Comparison of ENCODE assay signal across 28 cellular contexts in the genomic region with DNA sequence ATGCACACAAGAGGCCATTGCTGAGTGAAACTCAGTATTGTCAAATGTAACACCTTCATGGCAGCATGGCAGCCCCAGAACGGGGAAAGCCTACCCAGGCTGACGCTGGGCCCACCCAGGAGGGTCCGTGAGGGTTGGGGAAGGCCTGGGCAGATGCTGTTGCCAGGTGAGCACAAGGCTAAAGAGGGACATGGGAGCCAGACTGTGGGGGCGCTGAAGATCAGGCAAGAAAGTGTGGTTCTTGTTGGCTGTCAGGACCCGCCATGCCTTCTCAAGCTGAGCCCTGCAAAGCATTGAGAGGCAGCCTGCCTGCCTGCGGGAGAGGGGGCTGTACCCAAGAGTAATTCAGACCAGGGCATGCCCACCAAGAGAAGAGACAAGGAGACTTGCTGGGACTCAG.
"Had no signal": no experiment of that assay in that cellular context is flagged by ENCODE, and none has a peak within 500 bp of the region (broad histone marks: within the 10 kb centered on the region; RNA-seq: fewer than 3 reads in every experiment).

No MANE protein-coding gene starts in this region.

- H3K27me3 Mint-ChIP-seq: naive B cell; stimulated activated naive B cell treated with anti-CD40 and anti-IgM and Interleukin-4, amounts not matched to agents 10 μg/mL and 1 μg/mL and 100 μg/mL, for 72 hours; stimulated activated naive CD8-positive, alpha-beta T cell treated with anti-CD3 and anti-CD28 coated beads, Interleukin-15, Interleukin-2, amounts not matched to agents 100 ng/mL and 50 ng/mL, for 24 hours had no signal

- H3K4me3 ChIP-seq: esophagus squamous epithelium, heart right ventricle, mucosa of descending colon, ovary, right lobe of liver, suprapubic skin, transverse colon, upper lobe of right lung, uterus had no signal

- H3K36me3 ChIP-seq: ovary, right lobe of liver, transverse colon, uterus had no signal

- DNase-seq: cortex of kidney; effector memory CD8-positive, alpha-beta T cell; erythroblast; esophagus squamous epithelium; foreskin melanocyte; glutamatergic neuron; heart right ventricle; hippocampal formation; kidney; mesenchymal stem cell; mucosa of descending colon; naive B cell; occipital lobe; ovary; right lobe of liver; small intestine; stimulated activated CD4-positive, alpha-beta T cell treated with anti-CD3 and anti-CD28 coated beads, Interleukin-15, amount 100 ng/mL, for 24 hours; stimulated activated CD4-positive, alpha-beta T cell treated with anti-CD3 and anti-CD28 coated beads, Interleukin-2, amount 100 ng/mL, for 48 hours; stimulated activated naive B cell treated with anti-CD40 and anti-IgM and Interleukin-4, amounts not matched to agents 10 μg/mL and 1 μg/mL and 100 μg/mL, for 72 hours; transverse colon; upper lobe of right lung; uterus had no signal

- FAIRE-seq: endometrium, kidney, small intestine had no signal

- H3K36me3 Mint-ChIP-seq: naive B cell; stimulated activated naive B cell treated with anti-CD40 and anti-IgM and Interleukin-4, amounts not matched to agents 10 μg/mL and 1 μg/mL and 100 μg/mL, for 72 hours had no signal

- ATAC-seq: effector memory CD8-positive, alpha-beta T cell; heart right ventricle; left lobe of liver; mucosa of descending colon; stimulated activated naive B cell treated with anti-CD40 and anti-IgM and Interleukin-4, amounts not matched to agents 10 μg/mL and 1 μg/mL and 100 μg/mL, for 72 hours; upper lobe of right lung had no signal

- H3K27me3 ChIP-seq: esophagus squamous epithelium, heart right ventricle, ovary, right lobe of liver, suprapubic skin, transverse colon, upper lobe of right lung, uterus had no signal

- H3K27ac Mint-ChIP-seq: mesothelial cell of epicardium had no signal

- H3K9me3 Mint-ChIP-seq: effector memory CD8-positive, alpha-beta T cell; mesothelial cell of epicardium; naive B cell; nephron; stimulated activated naive B cell treated with anti-CD40 and anti-IgM and Interleukin-4, amounts not matched to agents 10 μg/mL and 1 μg/mL and 100 μg/mL, for 72 hours; stimulated activated naive CD8-positive, alpha-beta T cell treated with anti-CD3 and anti-CD28 coated beads, Interleukin-15, Interleukin-2, amounts not matched to agents 100 ng/mL and 50 ng/mL, for 24 hours had no signal

- H3K9me3 ChIP-seq: esophagus squamous epithelium, heart right ventricle, mucosa of descending colon, ovary, right lobe of liver, suprapubic skin, transverse colon, upper lobe of right lung, uterus had no signal

- H3K4me3 Mint-ChIP-seq: effector memory CD8-positive, alpha-beta T cell; mesothelial cell of epicardium; nephron; stimulated activated naive B cell treated with anti-CD40 and anti-IgM and Interleukin-4, amounts not matched to agents 10 μg/mL and 1 μg/mL and 100 μg/mL, for 72 hours; stimulated activated naive CD8-positive, alpha-beta T cell treated with anti-CD3 and anti-CD28 coated beads, Interleukin-15, Interleukin-2, amounts not matched to agents 100 ng/mL and 50 ng/mL, for 24 hours had no signal

- H3K27ac ChIP-seq: ovary, right lobe of liver, suprapubic skin, transverse colon, upper lobe of right lung, uterus had no signal

- H3K4me1 Mint-ChIP-seq: naive B cell; stimulated activated naive B cell treated with anti-CD40 and anti-IgM and Interleukin-4, amounts not matched to agents 10 μg/mL and 1 μg/mL and 100 μg/mL, for 72 hours had no signal

- H3K4me1 ChIP-seq: upper lobe of right lung, uterus had no signal
